Comparison of ENCODE assay signal across 1 cellular context in genomic region chr5:135560858-135561257, GRCh38.
TF ChIP-seq lines count a peak whose summit lies in the region.

No MANE protein-coding gene starts in this region.

TF ChIP-seq in K562, 482 proteins besides CTCF, POLR2A, EP300 and RAD21 (continued from another document and continues in another):
- TF ChIP-seq NCOA2 (IDR thresholded peaks at IDR 0.05; ENCODE audit: partially characterized antibody in 2 of 2) (no peak), FOXP1 (CRISPR knock-in tag; IDR thresholded peaks at IDR 0.05) (no peak), SNRNP70 (optimal IDR thresholded peaks at IDR 0.05; ENCODE audit: low read depth, low read length) (no peak), MAFF (IDR thresholded peaks at IDR 0.05; ENCODE audit: low read length) (no peak), DEAF1 (CRISPR knock-in tag; IDR thresholded peaks at IDR 0.05) (peak; percentile 55), ZNF644 (tag; IDR thresholded peaks at IDR 0.05; ENCODE audit: low read depth) (no peak), FOXA1 (IDR thresholded peaks at IDR 0.05; ENCODE audit: borderline replicate concordance) (no peak), PHF20 (IDR thresholded peaks at IDR 0.05; ENCODE audit: partially characterized antibody) (peak; percentile 30), ZMIZ1 (IDR thresholded peaks at IDR 0.05; ENCODE audit: low read depth in 2 of 2, low read length in 2 of 2) (peak in 1 of 2 experiments; percentile 20; a peak in 1 of 4 replicates), MTA3 (IDR thresholded peaks at IDR 0.05; ENCODE audit: borderline replicate concordance) (no peak), CBFA2T2 (conservative IDR thresholded peaks at IDR 0.05) (no peak), ZNF830 (CRISPR knock-in tag; IDR thresholded peaks at IDR 0.05) (no peak), SMARCC2 (IDR thresholded peaks at IDR 0.05; ENCODE audit: low read depth) (no peak), ETV1 (tag; conservative IDR thresholded peaks at IDR 0.05; ENCODE audit: low read depth) (peak; percentile 68; the same call in 1 of the 2 replicates), HMG20A (CRISPR knock-in tag; conservative IDR thresholded peaks at IDR 0.05) (no peak), ZNF57 (CRISPR knock-in tag; IDR thresholded peaks at IDR 0.05) (no peak), MCM3 (IDR thresholded peaks at IDR 0.05) (no peak), ZNF431 (CRISPR knock-in tag; IDR thresholded peaks at IDR 0.05) (no peak), ZBTB33 (CRISPR knock-in tag; IDR thresholded peaks at IDR 0.05) (peak; percentile 72; the same call in 1 of the 2 replicates), GATA2 (CRISPR knock-in tag; IDR thresholded peaks at IDR 0.05) (no peak), TEAD1 (CRISPR knock-in tag; IDR thresholded peaks at IDR 0.05) (0 out of 4 replicates have a peak, but pooled peaks of 1 of the 2 experiments have one; percentile 57), SLC30A9 (CRISPR knock-in tag; IDR thresholded peaks at IDR 0.05) (no peak), PHF21A (IDR thresholded peaks at IDR 0.05; ENCODE audit: borderline replicate concordance, low read depth) (no peak), BHLHE40 (IDR thresholded peaks at IDR 0.05; ENCODE audit: low read length) (peak; percentile 53; the same call in 1 of the 2 replicates), GABPA (tag; conservative IDR thresholded peaks at IDR 0.05; ENCODE audit: low read depth) (peak; percentile 41), CREM (IDR thresholded peaks at IDR 0.05; ENCODE audit: low read depth) (no peak), MAX (CRISPR knock-in tag; IDR thresholded peaks at IDR 0.05) (peak; percentile 25; the same call in 1 of the 2 replicates), SPI1 (IDR thresholded peaks at IDR 0.05; ENCODE audit: borderline replicate concordance, low read depth, low read length) (peak; percentile 96), ZFP36 (IDR thresholded peaks at IDR 0.05; ENCODE audit: low read depth, low read length, partially characterized antibody) (no peak), GTF2F1 (IDR thresholded peaks at IDR 0.05; ENCODE audit: low read depth, low read length) (no peak), TEAD4 (IDR thresholded peaks at IDR 0.05; ENCODE audit: low read length) (0 out of 2 replicates have a peak, but pooled peaks have one; percentile 13), TEAD4 (CRISPR knock-in tag; IDR thresholded peaks at IDR 0.05; ENCODE audit: borderline replicate concordance) (no peak), JUN (IDR thresholded peaks at IDR 0.05; ENCODE audit: borderline replicate concordance, low read depth, low read length) (no peak), JUN (CRISPR knock-in tag; IDR thresholded peaks at IDR 0.05; ENCODE audit: borderline replicate concordance) (0 out of 2 replicates have a peak, but pooled peaks have one; percentile 31), ZNF384 (IDR thresholded peaks at IDR 0.05; ENCODE audit: low read depth, low read length) (no peak), IRF2 (CRISPR knock-in tag; IDR thresholded peaks at IDR 0.05) (no peak), STAG1 (CRISPR knock-in tag; IDR thresholded peaks at IDR 0.05; ENCODE audit: borderline replicate concordance) (peak; percentile 70), XRCC5 (IDR thresholded peaks at IDR 0.05; ENCODE audit: low read depth, low read length) (peak; percentile 84), HDAC3 (IDR thresholded peaks at IDR 0.05; ENCODE audit: borderline replicate concordance, partially characterized antibody) (no peak), IRF1 (CRISPR knock-in tag; IDR thresholded peaks at IDR 0.05; ENCODE audit: borderline replicate concordance) (no peak), NR0B1 (IDR thresholded peaks at IDR 0.05; ENCODE audit: partially characterized antibody) (no peak), ELF1 (tag; IDR thresholded peaks at IDR 0.05) (peak; percentile 79), NKRF (IDR thresholded peaks at IDR 0.05; ENCODE audit: borderline replicate concordance) (no peak), HNRNPH1 (optimal IDR thresholded peaks at IDR 0.05; ENCODE audit: low read depth, low read length) (no peak), ZNF232 (CRISPR knock-in tag; IDR thresholded peaks at IDR 0.05) (no peak), KLF1 (tag; IDR thresholded peaks at IDR 0.05) (no peak), ZNF512 (tag; IDR thresholded peaks at IDR 0.05) (no peak), ZNF165 (CRISPR knock-in tag; IDR thresholded peaks at IDR 0.05; ENCODE audit: borderline replicate concordance) (no peak), BRCA1 (IDR thresholded peaks at IDR 0.05) (no peak), BRCA1 (CRISPR knock-in tag; IDR thresholded peaks at IDR 0.05) (no peak), ZNF324 (CRISPR knock-in tag; IDR thresholded peaks at IDR 0.05) (no peak), RB1 (IDR thresholded peaks at IDR 0.05; ENCODE audit: low read depth) (peak; percentile 42; the same call in 1 of the 2 replicates), ELF2 (CRISPR knock-in tag; IDR thresholded peaks at IDR 0.05) (peak; percentile 40; the same call in 1 of the 2 replicates), NFE2 (IDR thresholded peaks at IDR 0.05; ENCODE audit: low read depth) (no peak), ARID3A (IDR thresholded peaks at IDR 0.05; ENCODE audit: borderline replicate concordance, low read depth, low read length) (no peak), JUND (IDR thresholded peaks at IDR 0.05; ENCODE audit: borderline replicate concordance, low read depth, low read length) (peak; percentile 48; the same call in 1 of the 2 replicates), JUND (tag; IDR thresholded peaks at IDR 0.05; ENCODE audit: borderline replicate concordance, low read depth, low read length) (no peak; the same call in 2 of the 3 replicates), CCNT2 (IDR thresholded peaks at IDR 0.05; ENCODE audit: borderline replicate concordance, extremely low read depth, insufficient read length, low read depth, low read length) (no peak)
